17 cellular contexts compared by ENCODE assay signal in the genomic region with DNA sequence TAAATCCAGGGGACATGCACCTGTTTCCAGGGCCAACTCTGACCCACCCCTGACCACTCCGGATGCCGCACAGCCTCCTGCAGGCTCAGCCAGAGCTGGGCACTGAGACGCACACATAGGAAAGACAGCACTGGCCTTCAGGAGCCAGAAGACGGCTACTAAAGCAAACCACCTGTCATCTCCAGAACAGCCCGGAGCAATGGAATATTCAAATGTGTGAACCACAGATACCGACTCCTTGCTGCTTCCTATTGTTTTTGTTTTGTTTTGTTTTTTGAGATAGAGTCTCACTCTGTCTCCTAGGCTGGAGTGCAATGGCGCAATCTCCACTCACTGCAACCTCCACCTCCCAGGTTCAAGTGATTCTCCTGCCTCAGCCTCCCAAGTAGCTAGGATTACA.
A peak's percentile ranks its signal among the peaks of the same experiment; 100 is the strongest.
DNase-seq lines count a peak whose midpoint lies in the region; ATAC-seq and TF ChIP-seq lines count a peak whose summit lies in the region.
"Had no signal": no experiment of that assay in that cellular context is flagged by ENCODE, and none has a peak within 500 bp of the region (broad histone marks: within the 10 kb centered on the region; RNA-seq: fewer than 3 reads in every experiment).

No MANE protein-coding gene starts in this region.

- H2BK120ac ChIP-seq in IMR-90 (ENCODE audit: low read depth, low read length) (no peak overlapping the region), trophoblast cell (ENCODE audit: insufficient read depth, low read length, poor library complexity) (no peak overlapping the region)

- dilution Hi-C loops in IMR-90 (cut with HindIII; ENCODE audit: low sequenced_read_pairs, unreplicated experiment) = no loop called here

- H2BK5ac ChIP-seq in IMR-90 (ENCODE audit: low read depth, low read length, poor library complexity, severe bottlenecking) (no peak overlapping the region), trophoblast cell (ENCODE audit: low read depth, low read length, poor library complexity) (no peak overlapping the region)

- no peak overlapping the region for H3K4me2 ChIP-seq in IMR-90 (ENCODE audit: low read depth, low read length)
- H3K4me2 ChIP-seq in trophoblast cell (ENCODE audit: low read length) = no peak overlapping the region
- H3K4me2 ChIP-seq: A549 had no signal

- H3K14ac ChIP-seq in IMR-90 (replicated peaks; ENCODE audit: low read depth, low read length) (no peak overlapping the region), trophoblast cell (ENCODE audit: low read length) (no peak overlapping the region)

- CTCF ChIA-PET in IMR-90 (lab: Yijun Ruan, JAX) = no interaction called here

- H3K27me3 ChIP-seq in IMR-90 (ENCODE audit: control insufficient read depth, insufficient read depth, low read length) (no peaks in the 10 kb centered on the region), trophoblast cell (ENCODE audit: insufficient read depth, low read length) (no peaks in the 10 kb centered on the region)

- no peak overlapping the region for H3K23ac ChIP-seq in IMR-90 (ENCODE audit: low read depth, low read length)
- no peak overlapping the region for H3K23ac ChIP-seq in trophoblast cell (ENCODE audit: low read length)

- no TSS peak for BruUV-seq in IMR-90 (replicated peaks; lab: Mats Ljungman, UMichigan)

- H3K27ac ChIP-seq in IMR-90 (ENCODE audit: insufficient read depth, low read length) (no peak overlapping the region), trophoblast cell (ENCODE audit: low read depth, low read length) (no peak overlapping the region)
- H3K27ac ChIP-seq: A549, GM23248 had no signal

- H2BK12ac ChIP-seq in trophoblast cell (ENCODE audit: low read length) = no peak overlapping the region

- H3K9ac ChIP-seq in IMR-90 (ENCODE audit: low read depth, low read length) (no peak overlapping the region), trophoblast cell (ENCODE audit: low read length) (no peak overlapping the region)
- H3K9ac ChIP-seq: GM23248 had no signal

- no peak overlapping the region for H4K5ac ChIP-seq in IMR-90 (ENCODE audit: low read depth, low read length)

- peak overlapping the region; percentile 44 for H2AK9ac ChIP-seq in IMR-90 (replicated peaks; ENCODE audit: low read depth, low read length, poor library complexity)

- no peak for TF ChIP-seq CTCF in IMR-90 (conservative IDR thresholded peaks at IDR 0.05; ENCODE audit: low read depth, low read length)

- H3K4me1 ChIP-seq in IMR-90 (ENCODE audit: control insufficient read depth, insufficient read depth, low read length) (no peaks in the 10 kb centered on the region), trophoblast cell (ENCODE audit: control insufficient read depth in 1 of 2, insufficient read depth in 2 of 2, low read length in 2 of 2) (no peaks in the 10 kb centered on the region)
- H3K4me1 ChIP-seq: Caco-2 had no signal

- no peak for TF ChIP-seq POLR2A in IMR-90 (IDR thresholded peaks at IDR 0.05; ENCODE audit: low read depth, low read length)

- H3K18ac ChIP-seq in IMR-90 (ENCODE audit: low read depth, low read length) (no peak overlapping the region), trophoblast cell (ENCODE audit: low read length) (no peak overlapping the region)

- no peaks in the 10 kb centered on the region for H4K20me1 ChIP-seq in IMR-90 (ENCODE audit: insufficient read depth, low read length)

- no peaks in the 10 kb centered on the region for H3K79me1 ChIP-seq in IMR-90 (ENCODE audit: low read depth in 1 of 2, low read length in 2 of 2)
- no peaks in the 10 kb centered on the region for H3K79me1 ChIP-seq in trophoblast cell (ENCODE audit: low read length)

- H3K4ac ChIP-seq in IMR-90 (ENCODE audit: low read depth, low read length) (no peak overlapping the region), trophoblast cell (ENCODE audit: low read depth, low read length) (no peak overlapping the region)

- no peaks in the 10 kb centered on the region for H3K9me1 ChIP-seq in IMR-90 (ENCODE audit: insufficient read depth, low read length)

- POLR2A ChIA-PET in IMR-90 (lab: Charles Lee; ENCODE audit: unreplicated experiment) = no interaction called here

- H3K4me3 ChIP-seq in IMR-90 (ENCODE audit: insufficient read depth, low read depth, low read length) = no peak overlapping the region
- no peak overlapping the region for H3K4me3 ChIP-seq in trophoblast cell (ENCODE audit: low read depth, low read length)
- H3K4me3 ChIP-seq: A549, GM23248 had no signal

- H3K9me3 ChIP-seq in IMR-90 (ENCODE audit: control insufficient read depth, insufficient read depth, low read length) (no peaks in the 10 kb centered on the region), trophoblast cell (ENCODE audit: insufficient read depth, low read depth, low read length) (no peaks in the 10 kb centered on the region)
- H3K9me3 ChIP-seq: A549, Caco-2 had no signal

- no peak for TF ChIP-seq RAD21 in IMR-90 (IDR thresholded peaks at IDR 0.05; ENCODE audit: low read length)

- in situ Hi-C loops in IMR-90 (cut with MboI; ENCODE audit: low sequenced_read_pairs) = no loop called here

- H3K36me3 ChIP-seq in IMR-90 (ENCODE audit: control insufficient read depth, insufficient read depth, low read length) = peaks cover 9% of the 10 kb centered on the region
- peaks cover 40 to 45% of the 10 kb centered on the region in 2 experiments for H3K36me3 ChIP-seq in trophoblast cell (ENCODE audit: control insufficient read depth in 1 of 2, insufficient read depth in 2 of 2, low read length in 2 of 2)

- H2AFZ ChIP-seq in IMR-90 (replicated peaks; ENCODE audit: low read length, poor library complexity) = no peak overlapping the region
- H2AFZ ChIP-seq in trophoblast cell (ENCODE audit: insufficient read depth, low read length, poor library complexity) = no peak overlapping the region
- H2AFZ ChIP-seq: GM23248 had no signal

- DNase-seq in IMR-90 (no peak), NCI-H526 treated with DMSO at 0.1 percent for 48 hours (lab: John Stamatoyannopoulos, UW) (peak; percentile 32), trophoblast cell (peak; percentile 56 to 79), GM19238 (ENCODE audit: insufficient read length, low spot score) (no peak), LoVo (ENCODE audit: low spot score) (no peak)
- DNase-seq: 8988T; ACHN; C1 segment of cervical spinal cord; Caco-2; CD4-positive, alpha-beta memory T cell; DMS153; DND-41; GM23248; H7; HCEC 1CT had no signal

- no peaks in the 10 kb centered on the region for H3K79me2 ChIP-seq in trophoblast cell (ENCODE audit: control insufficient read depth, insufficient read depth, low read length, poor library complexity)

- no peak overlapping the region for H2AK5ac ChIP-seq in IMR-90 (ENCODE audit: low read depth, low read length)
- no peak overlapping the region for H2AK5ac ChIP-seq in trophoblast cell (ENCODE audit: low read length)

- no peak overlapping the region for H3K56ac ChIP-seq in IMR-90 (ENCODE audit: extremely low read depth, insufficient read depth, low read length)

- no peak overlapping the region for H2BK20ac ChIP-seq in IMR-90 (ENCODE audit: low read depth, low read length)

- no peak overlapping the region for H4K12ac ChIP-seq in trophoblast cell (ENCODE audit: low read depth, low read length)

- H4K91ac ChIP-seq in IMR-90 (ENCODE audit: insufficient read depth, low read depth, low read length) (no peak overlapping the region), trophoblast cell (ENCODE audit: low read depth, low read length) (no peak overlapping the region)

- no peak for ATAC-seq in IMR-90 (ENCODE audit: low read depth)
- ATAC-seq in HG02970 (IDR thresholded peaks at IDR 0.05; ENCODE audit: low FRiP score, unreplicated experiment) = no peak

- H2BK15ac ChIP-seq in IMR-90 (ENCODE audit: low read depth, low read length) = no peak overlapping the region

- H4K8ac ChIP-seq in IMR-90 (ENCODE audit: low read depth in 2 of 2, low read length in 2 of 2) = no peak overlapping the region
- no peak overlapping the region for H4K8ac ChIP-seq in trophoblast cell (ENCODE audit: low read depth, low read length)

- intact Hi-C loops in IMR-90 (cut with micrococcal nuclease) = no loop called here

- WGBS in IMR-90 (ENCODE audit: extremely low coverage in 2 of 2, insufficient read length in 1 of 2), 2 experiments = 87% methylated on average over 3 of the region's 7 CpGs; no CpG with 5 or more reads in 1 of the 2 experiments
- no CpG with 5 or more reads among the region's 7 CpGs for WGBS in trophoblast cell (ENCODE audit: extremely low coverage, insufficient coverage, insufficient read length)

TF ChIP-seq in IMR-90, 13 proteins besides CTCF, POLR2A, EP300 and RAD21:
- TF ChIP-seq CEBPB (IDR thresholded peaks at IDR 0.05; ENCODE audit: low read depth, low read length) = no peak
- no peak for TF ChIP-seq SMC3 (IDR thresholded peaks at IDR 0.05; ENCODE audit: low read depth, low read length)
- TF ChIP-seq RFX5 (IDR thresholded peaks at IDR 0.05; ENCODE audit: low read depth, low read length) = no peak
- TF ChIP-seq FOS (IDR thresholded peaks at IDR 0.05; ENCODE audit: low read depth, low read length) = no peak
- TF ChIP-seq RCOR1 (IDR thresholded peaks at IDR 0.05; ENCODE audit: insufficient replicate concordance, low read length) = no peak
- no peak for TF ChIP-seq CHD1 (IDR thresholded peaks at IDR 0.05; ENCODE audit: low read depth, low read length)
- TF ChIP-seq, protein P1, sequence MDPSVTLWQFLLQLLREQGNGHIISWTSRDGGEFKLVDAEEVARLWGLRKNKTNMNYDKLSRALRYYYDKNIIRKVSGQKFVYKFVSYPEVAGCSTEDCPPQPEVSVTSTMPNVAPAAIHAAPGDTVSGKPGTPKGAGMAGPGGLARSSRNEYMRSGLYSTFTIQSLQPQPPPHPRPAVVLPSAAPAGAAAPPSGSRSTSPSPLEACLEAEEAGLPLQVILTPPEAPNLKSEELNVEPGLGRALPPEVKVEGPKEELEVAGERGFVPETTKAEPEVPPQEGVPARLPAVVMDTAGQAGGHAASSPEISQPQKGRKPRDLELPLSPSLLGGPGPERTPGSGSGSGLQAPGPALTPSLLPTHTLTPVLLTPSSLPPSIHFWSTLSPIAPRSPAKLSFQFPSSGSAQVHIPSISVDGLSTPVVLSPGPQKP (IDR thresholded peaks at IDR 0.05; ENCODE audit: borderline replicate concordance, low read depth, low read length) = no peak
- TF ChIP-seq NFE2L2 (IDR thresholded peaks at IDR 0.05; ENCODE audit: low read depth, low read length) = no peak
- no peak for TF ChIP-seq MXI1 (IDR thresholded peaks at IDR 0.05; ENCODE audit: borderline replicate concordance, low read depth, low read length)
- TF ChIP-seq BHLHE40 (IDR thresholded peaks at IDR 0.05; ENCODE audit: low read depth, low read length) = no peak
- no peak for TF ChIP-seq MAFK (IDR thresholded peaks at IDR 0.05; ENCODE audit: low read depth, low read length)

Comparison
In these comparisons a context has a peak if more than half of its experiments do, and no peak if none do; other contexts are left out.
1. DNase-seq: peak in NCI-H526 treated with DMSO at 0.1 percent for 48 hours (single experiment) and trophoblast cell (2 of 2); none in IMR-90 (single experiment), GM19238 (single experiment) and LoVo (single experiment).